Comparison of ENCODE assay signal across 9 cellular contexts in the genomic region with DNA sequence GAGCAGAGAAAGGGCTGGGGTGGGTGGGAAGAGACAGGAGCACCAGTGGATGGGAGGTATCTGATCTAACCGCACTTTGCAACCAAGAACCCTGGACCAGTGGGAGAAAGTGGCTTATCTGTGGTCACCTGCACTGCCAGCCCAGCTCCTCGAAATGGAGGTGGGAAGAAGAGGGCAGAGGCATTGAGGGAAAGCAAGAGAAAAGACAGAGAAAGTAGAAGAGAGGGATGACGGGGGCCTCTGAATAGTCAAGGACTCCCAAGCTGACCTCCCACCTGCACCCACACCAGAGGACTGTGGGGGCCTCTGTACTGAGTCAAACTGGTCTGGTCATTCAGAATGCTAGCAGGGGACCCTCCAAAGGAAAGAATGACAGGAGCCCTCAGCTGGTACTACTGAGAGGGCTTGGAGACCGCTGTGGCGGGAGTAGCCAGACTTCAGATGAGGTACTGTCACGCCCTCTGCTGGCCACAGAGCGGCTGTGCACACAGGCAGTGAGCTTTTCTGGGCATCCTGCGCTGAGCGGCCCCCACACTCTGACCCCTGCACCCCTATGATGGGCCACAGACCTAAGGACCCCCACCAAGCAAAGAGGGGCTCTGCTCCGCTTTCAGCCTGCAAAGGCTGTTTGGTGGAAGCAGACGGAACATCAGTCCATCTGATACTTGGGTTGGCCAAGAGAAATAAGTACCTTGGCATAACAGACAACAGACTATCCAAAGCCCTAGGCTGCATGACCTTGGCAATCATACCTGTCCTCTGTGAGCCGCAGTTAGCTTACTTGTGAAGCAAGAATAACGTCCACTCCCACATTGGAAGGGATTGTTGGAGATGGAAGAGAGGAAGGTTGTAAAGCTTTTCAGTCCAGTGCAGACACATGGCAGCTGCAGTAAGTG.
DNase-seq lines count a peak whose midpoint lies in the region; ATAC-seq and TF ChIP-seq lines count a peak whose summit lies in the region.
"Had no signal": no experiment of that assay in that cellular context is flagged by ENCODE, and none has a peak within 500 bp of the region (broad histone marks: within the 10 kb centered on the region; RNA-seq: fewer than 3 reads in every experiment).

No MANE protein-coding gene starts in this region.

- no peak overlapping the region for H3K27ac ChIP-seq in 22Rv1

- no peak for TF ChIP-seq POLR2A in GM18505 (IDR thresholded peaks at IDR 0.05; ENCODE audit: borderline replicate concordance, extremely low read depth, insufficient read depth, insufficient read length)

- peak; percentile 75 for DNase-seq in NCI-H1694 treated with DMSO at 0.1 percent for 48 hours (lab: John Stamatoyannopoulos, UW)
- peak; percentile 18 for DNase-seq in activated CD4-positive, alpha-beta T cell treated with anti-CD3 and anti-CD28 coated beads for 1 hour
- peak; percentile 90 for DNase-seq in cerebellum (ENCODE audit: low spot score)
- peak; percentile 61 to 81 for DNase-seq in left colon
- peak; percentile 59 to 63 for DNase-seq in stimulated activated CD4-positive, alpha-beta T cell treated with anti-CD3 and anti-CD28 coated beads, Interleukin-2, amount 100 ng/mL, for 48 hours
- DNase-seq: naive B cell had no signal

- peak; percentile 68 for ATAC-seq in GM18505 (IDR thresholded peaks at IDR 0.05; ENCODE audit: unreplicated experiment)
- ATAC-seq in left colon: peak; percentile 64
- ATAC-seq in GM21360 (IDR thresholded peaks at IDR 0.05; ENCODE audit: unreplicated experiment): no peak

- intact Hi-C loops in left colon (cut with DNase I, micrococcal nuclease): loop anchor here in 1 of 2 donors (10.0 kb wide), 2 partner anchors 120 to 270 kb away; no protein-coding TSS in a partner anchor

- peak; percentile 91 for TF ChIP-seq CTCF in 22Rv1 (IDR thresholded peaks at IDR 0.05)

Comparison
In these comparisons a context has a peak if more than half of its experiments do, and no peak if none do; other contexts are left out.
1. DNase-seq: peak in every context shown above with its lines; median percentile 90 in cerebellum; 75 in NCI-H1694 treated with DMSO at 0.1 percent for 48 hours; 71 in left colon; 61 in stimulated activated CD4-positive, alpha-beta T cell treated with anti-CD3 and anti-CD28 coated beads, Interleukin-2, amount 100 ng/mL, for 48 hours; 18 in activated CD4-positive, alpha-beta T cell treated with anti-CD3 and anti-CD28 coated beads for 1 hour.